Comparison of ENCODE assay signal across 8 cellular contexts in the genomic region with DNA sequence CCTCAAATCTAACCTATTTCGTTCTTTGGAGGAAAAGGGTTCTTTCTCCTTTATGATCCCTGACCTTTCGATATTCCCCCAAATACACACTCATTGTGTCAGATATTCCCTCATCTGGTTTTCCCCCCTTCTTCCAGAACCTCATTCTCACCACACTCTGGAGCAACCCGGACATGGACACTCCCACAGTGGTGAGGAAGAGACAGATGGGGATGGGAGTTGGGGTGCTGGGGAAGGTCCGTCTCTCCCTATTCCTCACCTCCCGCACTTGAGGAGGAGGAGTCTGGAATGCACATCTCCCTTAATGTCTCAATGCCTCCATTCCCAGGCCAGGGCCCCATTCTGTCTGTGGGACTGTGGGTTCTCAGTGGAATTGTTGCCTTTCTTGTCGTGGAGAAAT. TPM values are rescaled to one million over a fixed set of nuclear protein-coding genes. Genes with fewer than 3 reads are reported as not detected.
A peak's percentile ranks its signal among the peaks of the same experiment; 100 is the strongest.
DNase-seq lines count a peak whose midpoint lies in the region; ATAC-seq, FAIRE-seq and TF ChIP-seq lines count a peak whose summit lies in the region.

No MANE protein-coding gene starts in this region.

- H3K4me3 Mint-ChIP-seq in CD8-positive, alpha-beta memory T cell = peak overlapping the region; percentile 98 to 100 (median 99)

- H3F3A ChIP-seq in PC-9 (ENCODE audit: insufficient read depth, low read depth) = peaks cover 40% of the 10 kb centered on the region; the same call in 1 of the 2 replicates

- peaks cover 12 to 62% (median 20%) of the 10 kb centered on the region in 3 donors for H3K36me3 Mint-ChIP-seq in CD8-positive, alpha-beta memory T cell

- H3K4me3 ChIP-seq in CD8-positive, alpha-beta memory T cell (ENCODE audit: low read length) = peak overlapping the region; percentile 96
- peak overlapping the region; percentile 62 for H3K4me3 ChIP-seq in PC-9
- peak overlapping the region; percentile 97 for H3K4me3 ChIP-seq in epithelial cell of esophagus (ENCODE audit: low read length)
- peak overlapping the region; percentile 68 to 88 (median 82) for H3K4me3 ChIP-seq in pancreas

- ATAC-seq in pancreas = no peak
- no peak for ATAC-seq in HG02759 (IDR thresholded peaks at IDR 0.05; ENCODE audit: unreplicated experiment)

- intact Hi-C loops in PC-9 (cut with micrococcal nuclease; ENCODE audit: unreplicated experiment) (loop anchor here (2.0 to 10.0 kb wide), 5 partner anchors 47 to 575 kb away; a partner anchor contains a TSS), pancreas (cut with DNase I) (no loop called here)

- peaks cover 70% of the 10 kb centered on the region for H3K4me1 ChIP-seq in CD8-positive, alpha-beta memory T cell (ENCODE audit: insufficient read depth, low read length)
- H3K4me1 ChIP-seq in PC-9 (replicated peaks; ENCODE audit: insufficient read depth) (peaks cover 38% of the 10 kb centered on the region), pancreas (peaks cover 17 to 30% (median 24%) of the 10 kb centered on the region in 3 donors)

- 36 to 43% methylated on average over 6 of the region's 6 CpGs for WGBS in pancreas, 2 donors

- H3K27ac Mint-ChIP-seq in CD8-positive, alpha-beta memory T cell = peak overlapping the region in 7 of 8 donors; percentile 12 to 99 (median 83)

- no peak for DNase-seq in CD8-positive, alpha-beta memory T cell
- no peak for DNase-seq in PC-9
- no peak for DNase-seq in epithelial cell of esophagus (ENCODE audit: low read depth)
- DNase-seq in pancreas = no peak
- DNase-seq in NCI-H1694 (lab: John Stamatoyannopoulos, UW) = no peak
- DNase-seq in NCI-H2029 treated with DMSO at 0.1 percent for 48 hours (lab: John Stamatoyannopoulos, UW) = no peak
- DNase-seq in EL = no peak

- POLR2A ChIA-PET in CD8-positive, alpha-beta memory T cell (lab: Charles Lee) = no interaction called here
- POLR2A ChIA-PET in PC-9 (lab: Charles Lee; ENCODE audit: unreplicated experiment) = no interaction called here

- H3K79me2 ChIP-seq in PC-9 (ENCODE audit: low read depth) = peaks cover 57% of the 10 kb centered on the region

- no peaks in the 10 kb centered on the region for H3K27me3 ChIP-seq in CD8-positive, alpha-beta memory T cell (ENCODE audit: insufficient read depth, low read length, poor library complexity, severe bottlenecking)
- H3K27me3 ChIP-seq in PC-9 (ENCODE audit: insufficient read depth, low read depth) (no peaks in the 10 kb centered on the region), pancreas (no peaks in the 10 kb centered on the region)

- H3K9me2 ChIP-seq in PC-9 (ENCODE audit: insufficient read depth) = no peaks in the 10 kb centered on the region

- H4K20me1 ChIP-seq in PC-9 (ENCODE audit: insufficient read depth) = peaks cover 15% of the 10 kb centered on the region

- H2AFZ ChIP-seq in PC-9 = no peak overlapping the region

- peaks cover 23% of the 10 kb centered on the region for H3K36me3 ChIP-seq in CD8-positive, alpha-beta memory T cell (ENCODE audit: insufficient read depth, low read length)
- peaks cover 29% of the 10 kb centered on the region for H3K36me3 ChIP-seq in PC-9 (ENCODE audit: low read depth)
- peaks cover 0 to 18% (median 16%) of the 10 kb centered on the region in 3 donors for H3K36me3 ChIP-seq in pancreas

- peaks cover 70 to 87% (median 85%) of the 10 kb centered on the region in 3 donors for H3K4me1 Mint-ChIP-seq in CD8-positive, alpha-beta memory T cell

- no peaks in the 10 kb centered on the region for H3K27me3 Mint-ChIP-seq in CD8-positive, alpha-beta memory T cell

- no TSS peak for BruUV-seq in PC-9 (replicated peaks; lab: Mats Ljungman, UMichigan)

- CTCF ChIA-PET in CD8-positive, alpha-beta memory T cell (lab: Charles Lee) = no interaction called here
- CTCF ChIA-PET in PC-9 (lab: Charles Lee) = no interaction called here

- no peak for FAIRE-seq in pancreas (lab: Jason Lieb, UNC)

- TF ChIP-seq CTCF in PC-9 (conservative IDR thresholded peaks at IDR 0.05) (no peak), epithelial cell of esophagus (IDR thresholded peaks at IDR 0.05; ENCODE audit: insufficient read depth, low read depth, low read length, missing control alignments) (no peak), pancreas (IDR thresholded peaks at IDR 0.05) (no peak)

- no peaks in the 10 kb centered on the region for H3K9me3 ChIP-seq in CD8-positive, alpha-beta memory T cell (ENCODE audit: low read length)
- no peaks in the 10 kb centered on the region for H3K9me3 ChIP-seq in PC-9 (ENCODE audit: insufficient read depth, low read depth)
- no peaks in the 10 kb centered on the region for H3K9me3 ChIP-seq in pancreas

- H3K4me2 ChIP-seq in PC-9 = peak overlapping the region; percentile 93

- no peaks in the 10 kb centered on the region for H3K9me3 Mint-ChIP-seq in CD8-positive, alpha-beta memory T cell

- peak overlapping the region; percentile 92 for H3K27ac ChIP-seq in CD8-positive, alpha-beta memory T cell (ENCODE audit: low read depth, low read length)
- H3K27ac ChIP-seq in PC-9 (no peak overlapping the region), pancreas (no peak overlapping the region)

RNA-seq across cellular contexts. Expression of a gene that starts 1.3 kb away (rescaled TPM):
- 10 to 100 TPM; 63.1 to 63.6 TPM for total RNA-seq in CD8-positive, alpha-beta memory T cell
- polyA plus RNA-seq in CD8-positive, alpha-beta memory T cell = 32.9 TPM
- 96.4 and 110 TPM in 2 replicates for total RNA-seq in PC-9 (2021)
- 10 to 100 TPM; 41.6 to 87.5 (median 64.5) TPM for total RNA-seq in pancreas
- polyA plus RNA-seq in pancreas = 100 to 1,000 TPM in 1 of 2 donors, 10 to 100 TPM in 1; 53.9 to 111 TPM

RNA-seq across cellular contexts. Expression of a gene that starts 1.5 kb away (rescaled TPM):
- total RNA-seq in CD8-positive, alpha-beta memory T cell = 10 to 100 TPM; 47.1 to 51.4 TPM
- 8.5 TPM for polyA plus RNA-seq in CD8-positive, alpha-beta memory T cell
- 49.8 and 51.5 TPM in 2 replicates for total RNA-seq in PC-9 (2021)
- total RNA-seq in pancreas = 10 to 100 TPM; 20.1 to 30.9 (median 21.9) TPM
- 10 to 100 TPM; 48.8 to 68.3 TPM for polyA plus RNA-seq in pancreas

RNA-seq across cellular contexts. Expression of a gene that starts 2.5 kb away (rescaled TPM):
- total RNA-seq in CD8-positive, alpha-beta memory T cell = 10 to 100 TPM; 21.3 to 23.5 TPM
- polyA plus RNA-seq in CD8-positive, alpha-beta memory T cell = 50.7 TPM
- total RNA-seq in PC-9 (2021) (16.4 and 25.4 TPM in 2 replicates), pancreas (10 to 100 TPM; 20.9 to 47.3 (median 31.4) TPM)
- 10 to 100 TPM; 36.2 to 47.4 TPM for polyA plus RNA-seq in pancreas

RNA-seq across cellular contexts. Expression of a gene that starts 6.4 kb away (rescaled TPM):
- 10 to 100 TPM; 43.1 to 47.0 TPM for total RNA-seq in CD8-positive, alpha-beta memory T cell
- polyA plus RNA-seq in CD8-positive, alpha-beta memory T cell = 10.1 TPM
- 18.9 and 19.2 TPM in 2 replicates for total RNA-seq in PC-9 (2021)
- total RNA-seq in pancreas = 10 to 100 TPM; 15.0 to 28.0 (median 20.1) TPM
- polyA plus RNA-seq in pancreas = 10 to 100 TPM; 47.4 to 57.6 TPM

RNA-seq across cellular contexts. Expression of a gene that starts 9.7 kb away (rescaled TPM):
- 1 to 10 TPM in 1 of 2 experiments, under 1 TPM in 1; 0.69 to 1.1 TPM for total RNA-seq in CD8-positive, alpha-beta memory T cell
- not detected for polyA plus RNA-seq in CD8-positive, alpha-beta memory T cell
- total RNA-seq in PC-9 (2021) (2.2 and 3.4 TPM in 2 replicates), pancreas (under 1 TPM; 0.15 to 0.75 (median 0.36) TPM)
- polyA plus RNA-seq in pancreas = 1 to 10 TPM; 2.9 to 3.1 TPM
